ENCODE assay signal across 13 cellular contexts in the genomic region with DNA sequence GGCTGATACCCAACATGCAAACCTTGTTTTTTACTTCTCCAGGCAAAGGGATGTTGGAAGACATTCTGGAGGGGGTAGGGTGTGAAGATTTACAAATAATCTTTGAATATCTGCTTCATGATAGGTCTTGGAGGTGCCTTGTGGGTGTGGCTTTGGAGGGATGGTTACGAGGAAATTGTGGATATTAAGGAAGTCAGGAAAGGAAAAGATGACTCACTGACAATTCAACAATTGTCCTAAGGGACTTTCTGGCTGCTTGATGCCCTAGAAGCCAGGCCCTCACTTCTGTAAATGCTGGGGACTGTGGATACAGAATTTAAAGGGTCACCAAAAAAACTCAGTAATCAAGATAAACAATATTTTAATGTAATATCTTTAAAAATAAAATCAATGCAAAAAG. TPM values are rescaled to one million over a fixed set of nuclear protein-coding genes. Genes with fewer than 3 reads are reported as not detected.
DNase-seq lines count a peak whose midpoint lies in the region; ATAC-seq and TF ChIP-seq lines count a peak whose summit lies in the region.
"Had no signal": no experiment of that assay in that cellular context is flagged by ENCODE, and none has a peak within 500 bp of the region (broad histone marks: within the 10 kb centered on the region; RNA-seq: fewer than 3 reads in every experiment).

No MANE protein-coding gene starts in this region.

- TF ChIP-seq POLR2A in breast epithelium (IDR thresholded peaks at IDR 0.05): no peak

- TF ChIP-seq CTCF in mammary epithelial cell (conservative IDR thresholded peaks at IDR 0.05 in 1 of 2, IDR thresholded peaks at IDR 0.05 in 1 of 2; ENCODE audit: extremely low read depth in 1 of 2, insufficient read depth in 1 of 2, low read depth in 1 of 2, low read length in 2 of 2) (no peak), breast epithelium (IDR thresholded peaks at IDR 0.05) (no peak), WTC11 (IDR thresholded peaks at IDR 0.05) (no peak), foreskin fibroblast (IDR thresholded peaks at IDR 0.05; ENCODE audit: low read depth, low read length) (no peak)

- WGBS in mammary epithelial cell (ENCODE audit: low coverage, missing lambda C conversion rate): 33% methylated on average over 1 of the region's 1 CpG

- no peak overlapping the region for H3K4me3 ChIP-seq in mammary epithelial cell (replicated peaks in 1 of 3; ENCODE audit: insufficient read depth in 1 of 3, low read depth in 2 of 3, low read length in 3 of 3)
- H3K4me3 ChIP-seq in breast epithelium: no peak overlapping the region
- no peak overlapping the region for H3K4me3 ChIP-seq in foreskin fibroblast (ENCODE audit: low read depth in 1 of 2, low read length in 2 of 2)
- no peak overlapping the region for H3K4me3 ChIP-seq in effector memory CD4-positive, alpha-beta T cell (ENCODE audit: insufficient read depth, low read depth, low read length, poor library complexity, severe bottlenecking)

- no peak overlapping the region for H2AFZ ChIP-seq in mammary epithelial cell (ENCODE audit: low read depth, low read length)

- dilution Hi-C loops in mammary epithelial cell (cut with HindIII; ENCODE audit: low sequenced_read_pairs): no loop called here

- peaks cover 4% of the 10 kb centered on the region for H3K36me3 ChIP-seq in mammary epithelial cell (ENCODE audit: insufficient read depth, low read length)
- no peaks in the 10 kb centered on the region for H3K36me3 ChIP-seq in breast epithelium
- H3K36me3 ChIP-seq in effector memory CD4-positive, alpha-beta T cell (ENCODE audit: control insufficient read depth, insufficient read depth, low read length): peaks cover 7% of the 10 kb centered on the region

- ATAC-seq in WTC11 (no peak), HG03565 (IDR thresholded peaks at IDR 0.05; ENCODE audit: unreplicated experiment) (no peak)
- ATAC-seq in stimulated activated naive B cell treated with anti-CD40 and anti-IgM and Interleukin-4, amounts not matched to agents 10 μg/mL and 1 μg/mL and 100 μg/mL, for 72 hours (replicated peaks): no peak

- H3K27me3 ChIP-seq in mammary epithelial cell (ENCODE audit: insufficient read depth, low read length) (no peaks in the 10 kb centered on the region), breast epithelium (no peaks in the 10 kb centered on the region)
- H3K27me3 ChIP-seq in effector memory CD4-positive, alpha-beta T cell (replicated peaks; ENCODE audit: control insufficient read depth, insufficient read depth, low read length, poor library complexity, severe bottlenecking): no peaks in the 10 kb centered on the region

- no TSS peak for BruUV-seq in mammary epithelial cell (replicated peaks; lab: Mats Ljungman, UMichigan)

- H3K27ac ChIP-seq in mammary epithelial cell (ENCODE audit: insufficient read depth, low read depth, low read length): no peak overlapping the region
- peak overlapping the region in 1 of 2 donors; percentile 94 for H3K27ac ChIP-seq in breast epithelium
- no peak overlapping the region for H3K27ac ChIP-seq in effector memory CD4-positive, alpha-beta T cell (ENCODE audit: insufficient read depth, low read length, poor library complexity, severe bottlenecking)

- H3K9ac ChIP-seq in mammary epithelial cell (ENCODE audit: insufficient read depth, low read length): no peak overlapping the region

- H4K20me1 ChIP-seq in mammary epithelial cell (ENCODE audit: insufficient read depth, low read length): no peaks in the 10 kb centered on the region

- H3K4me1 ChIP-seq in mammary epithelial cell (ENCODE audit: insufficient read depth, low read length) (peaks cover 8% of the 10 kb centered on the region), breast epithelium (no peaks in the 10 kb centered on the region)
- H3K4me1 ChIP-seq in effector memory CD4-positive, alpha-beta T cell (ENCODE audit: control insufficient read depth, insufficient read depth, low read length, poor library complexity, severe bottlenecking): peaks cover 10% of the 10 kb centered on the region

- peak overlapping the region; percentile 53; the same call in 1 of the 2 replicates for H3K27ac Mint-ChIP-seq in WTC11
- H3K27ac Mint-ChIP-seq in stimulated activated naive B cell treated with anti-CD40 and anti-IgM and Interleukin-4, amounts not matched to agents 10 μg/mL and 1 μg/mL and 100 μg/mL, for 72 hours: peak overlapping the region; percentile 68

- DNase-seq in mammary epithelial cell: peak; percentile 18
- DNase-seq in breast epithelium (ENCODE audit: low spot score in 2 of 2): no peak
- DNase-seq in WTC11 (ENCODE audit: low spot score): no peak
- DNase-seq in foreskin fibroblast: peak; percentile 20 to 46
- no peak for DNase-seq in stimulated activated naive B cell treated with anti-CD40 and anti-IgM and Interleukin-4, amounts not matched to agents 10 μg/mL and 1 μg/mL and 100 μg/mL, for 72 hours
- no peak for DNase-seq in effector memory CD4-positive, alpha-beta T cell
- DNase-seq in stimulated activated CD4-positive, alpha-beta T cell treated with anti-CD3 and anti-CD28 coated beads, Interleukin-4, amount 100 ng/mL, for 24 hours: no peak
- DNase-seq: GDM1; NCI-H748 treated with DMSO at 0.1 percent for 48 hours; SHP77 treated with DMSO at 0.1 percent for 48 hours; stimulated activated CD4-positive, alpha-beta T cell treated with anti-CD3 and anti-CD28 coated beads, Interleukin-1b, Interleukin-23, amount 100 ng/mL, for 48 hours had no signal

- H3K4me2 ChIP-seq in mammary epithelial cell (ENCODE audit: insufficient read depth, low read depth, low read length): no peak overlapping the region

- POLR2A ChIA-PET in WTC11 (lab: Charles Lee): interaction anchor here (1.5 kb wide), 1 partner anchor 16 kb away, joined by 9 read pairs; no protein-coding TSS in a partner anchor

- H3K36me3 Mint-ChIP-seq in WTC11: peaks cover 36% of the 10 kb centered on the region
- peaks cover 38 to 70% of the 10 kb centered on the region in 2 donors for H3K36me3 Mint-ChIP-seq in stimulated activated naive B cell treated with anti-CD40 and anti-IgM and Interleukin-4, amounts not matched to agents 10 μg/mL and 1 μg/mL and 100 μg/mL, for 72 hours

- peaks cover 36% of the 10 kb centered on the region for H3K4me1 Mint-ChIP-seq in WTC11
- peaks cover 17 to 37% of the 10 kb centered on the region in 2 donors for H3K4me1 Mint-ChIP-seq in stimulated activated naive B cell treated with anti-CD40 and anti-IgM and Interleukin-4, amounts not matched to agents 10 μg/mL and 1 μg/mL and 100 μg/mL, for 72 hours

- peaks cover 25% of the 10 kb centered on the region for H3K79me2 ChIP-seq in mammary epithelial cell (ENCODE audit: insufficient read depth, low read length)

- H3K9me3 Mint-ChIP-seq in WTC11: no peaks in the 10 kb centered on the region
- H3K9me3 Mint-ChIP-seq in stimulated activated naive B cell treated with anti-CD40 and anti-IgM and Interleukin-4, amounts not matched to agents 10 μg/mL and 1 μg/mL and 100 μg/mL, for 72 hours: no peaks in the 10 kb centered on the region
- H3K9me3 Mint-ChIP-seq: stimulated activated effector memory CD8-positive, alpha-beta T cell treated with anti-CD3 and anti-CD28 coated beads, Interleukin-12 subunit alpha, Interleukin-12 subunit beta, amount 100 ng/mL, for 72 hours had no signal

- in situ Hi-C loops in mammary epithelial cell (cut with MboI; ENCODE audit: low sequenced_read_pairs in 2 of 2): no loop called here

- peaks cover 3% of the 10 kb centered on the region for H3K9me3 ChIP-seq in mammary epithelial cell (replicated peaks; ENCODE audit: insufficient read depth, low read length)
- H3K9me3 ChIP-seq in breast epithelium: no peaks in the 10 kb centered on the region
- no peaks in the 10 kb centered on the region for H3K9me3 ChIP-seq in effector memory CD4-positive, alpha-beta T cell (ENCODE audit: control insufficient read depth, low read length)

- H3K27me3 Mint-ChIP-seq in WTC11 (ENCODE audit: low read depth): no peaks in the 10 kb centered on the region
- no peaks in the 10 kb centered on the region for H3K27me3 Mint-ChIP-seq in stimulated activated naive B cell treated with anti-CD40 and anti-IgM and Interleukin-4, amounts not matched to agents 10 μg/mL and 1 μg/mL and 100 μg/mL, for 72 hours

- CTCF ChIA-PET in mammary epithelial cell (lab: Charles Lee; ENCODE audit: low non-redundant PET) (no interaction called here), WTC11 (lab: Charles Lee) (no interaction called here)

- H3K4me3 Mint-ChIP-seq in WTC11: no peak overlapping the region
- peak overlapping the region in 1 of 2 donors; percentile 86 for H3K4me3 Mint-ChIP-seq in stimulated activated naive B cell treated with anti-CD40 and anti-IgM and Interleukin-4, amounts not matched to agents 10 μg/mL and 1 μg/mL and 100 μg/mL, for 72 hours

- intact Hi-C loops in mammary epithelial cell (cut with micrococcal nuclease) (loop anchor here (5.0 kb wide), 2 partner anchors 134 to 361 kb away; a partner anchor contains a TSS), breast epithelium (cut with DNase I; ENCODE audit: low total_unique reads) (no loop called here)

RNA-seq across cellular contexts. Expression of a gene that starts 37.4 kb away (rescaled TPM):
- total RNA-seq in mammary epithelial cell (1 to 10 TPM; 3.2 to 6.5 TPM), breast epithelium (10 to 100 TPM in 1 of 3 donors, 1 to 10 TPM in 2; 6.7 to 14.2 (median 9.5) TPM), WTC11 (2021) (3.3 to 3.9 TPM (median 3.3 TPM) in 3 replicates)
- polyA plus RNA-seq in mammary epithelial cell: 1.8 TPM
- 0.88 TPM for polyA minus RNA-seq in mammary epithelial cell

Comparison
In these comparisons a context has a peak if more than half of its experiments do, and no peak if none do; other contexts are left out.
1. DNase-seq: peak in mammary epithelial cell (single experiment) and foreskin fibroblast (2 of 2); none in breast epithelium (0 of 2), WTC11 (single experiment), stimulated activated naive B cell treated with anti-CD40 and anti-IgM and Interleukin-4, amounts not matched to agents 10 μg/mL and 1 μg/mL and 100 μg/mL, for 72 hours (single experiment), effector memory CD4-positive, alpha-beta T cell (0 of 3) and stimulated activated CD4-positive, alpha-beta T cell treated with anti-CD3 and anti-CD28 coated beads, Interleukin-4, amount 100 ng/mL, for 24 hours (single experiment).